Comparison of ENCODE assay signal across 8 cellular contexts in the genomic region with DNA sequence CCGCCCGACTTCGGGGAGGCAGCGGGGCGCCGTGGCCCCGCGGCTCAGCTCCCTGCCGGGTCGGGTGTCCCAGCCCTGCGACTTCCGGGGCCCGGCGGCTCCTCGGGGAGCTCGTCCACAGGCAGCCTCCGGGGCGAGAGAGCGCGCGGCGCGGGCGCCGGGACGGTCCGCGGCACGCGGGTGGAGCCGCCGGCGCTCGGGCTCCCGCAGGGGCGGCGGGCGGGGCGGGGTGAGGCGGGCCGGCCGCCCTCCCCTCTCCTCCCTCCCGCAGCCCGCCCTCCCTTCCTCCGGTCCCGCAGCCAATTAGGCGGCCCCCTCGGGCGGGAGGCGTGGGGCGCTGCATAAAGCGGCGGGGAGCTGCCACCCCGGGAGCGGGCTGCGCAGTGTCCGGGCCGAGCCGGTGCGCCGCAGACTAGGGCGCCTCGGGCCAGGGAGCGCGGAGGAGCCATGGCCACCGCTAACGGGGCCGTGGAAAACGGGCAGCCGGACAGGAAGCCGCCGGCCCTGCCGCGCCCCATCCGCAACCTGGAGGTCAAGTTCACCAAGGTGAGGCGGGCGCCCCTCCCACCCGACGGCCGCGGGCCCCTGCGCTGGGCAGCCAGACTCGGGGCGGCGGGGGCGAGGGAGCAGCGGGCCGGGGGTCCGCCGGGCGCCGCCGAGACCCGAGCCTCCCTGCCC. TPM values are rescaled to one million over a fixed set of nuclear protein-coding genes. Genes with fewer than 3 reads are reported as not detected.
DNase-seq lines count a peak whose midpoint lies in the region; TF ChIP-seq lines count a peak whose summit lies in the region.

TSS of gene ALDH1A3 (plus strand) at position 371 of the 678 bp plus-strand sequence. CDS start at position 448, 77 bp downstream.

- peaks cover 0 to 42% (median 27%) of the 10 kb centered on the region in 45 donors for H3K27me3 ChIP-seq in dorsolateral prefrontal cortex

- CTCF ChIA-PET in RWPE1 (lab: Yijun Ruan, JAX) = interaction anchor here (0.8 kb wide), 2 partner anchors 254 to 370 kb away, joined by 3 read pairs; no protein-coding TSS in a partner anchor

- POLR2A ChIA-PET in RWPE1 (lab: Yijun Ruan, JAX; ENCODE audit: low non-redundant PET) = interaction anchor here (0.5 to 1.2 kb wide), 2 partner anchors 166 to 277 kb away, joined by 3 to 6 read pairs; partner anchors contain the start of gene ASB7

- peaks cover 69% of the 10 kb centered on the region for H3K27me3 Mint-ChIP-seq in activated T-helper 1 cell treated with anti-CD3 and anti-CD28 coated beads, Interleukin-12 subunit alpha, Interleukin-12 subunit beta, Interleukin-2, Interleukin-4 antibody, amounts not matched to agents 30 ng/mL and 10 ng/mL and 1 ng/mL, durations not matched to agents 14 hours and 24 hours and 36 hours (ENCODE audit: insufficient read depth)

- no peak for TF ChIP-seq CTCF in RWPE1 (conservative IDR thresholded peaks at IDR 0.05; ENCODE audit: low read depth)
- no peak for TF ChIP-seq CTCF in dorsolateral prefrontal cortex (IDR thresholded peaks at IDR 0.05 in 54 of 56, conservative IDR thresholded peaks at IDR 0.05 in 2 of 56; ENCODE audit: low read depth in 1 of 56, partially characterized antibody in 56 of 56)

- no peaks in the 10 kb centered on the region for H3K9me3 Mint-ChIP-seq in activated T-helper 1 cell treated with anti-CD3 and anti-CD28 coated beads, Interleukin-12 subunit alpha, Interleukin-12 subunit beta, Interleukin-2, Interleukin-4 antibody, amounts not matched to agents 30 ng/mL and 10 ng/mL and 1 ng/mL, durations not matched to agents 14 hours and 24 hours and 36 hours

- DNase-seq in ACHN (peak; percentile 74), GM19238 (ENCODE audit: insufficient read length, low spot score) (peak; percentile 45), RWPE1 (ENCODE audit: low spot score) (peak; percentile 90), dorsolateral prefrontal cortex (no peak), mesenteric fat pad (ENCODE audit: low spot score) (peak; percentile 89), ureter (ENCODE audit: low spot score) (no peak), kidney glomerular epithelial cell (lab: John Stamatoyannopoulos, UW) (no peak)
- DNase-seq in activated T-helper 1 cell treated with anti-CD3 and anti-CD28 coated beads, Interleukin-12 subunit alpha, Interleukin-12 subunit beta, Interleukin-2, Interleukin-4 antibody, amounts not matched to agents 30 ng/mL and 10 ng/mL and 1 ng/mL, durations not matched to agents 14 hours and 24 hours and 36 hours (ENCODE audit: low spot score) = no peak

- H3K36me3 Mint-ChIP-seq in activated T-helper 1 cell treated with anti-CD3 and anti-CD28 coated beads, Interleukin-12 subunit alpha, Interleukin-12 subunit beta, Interleukin-2, Interleukin-4 antibody, amounts not matched to agents 30 ng/mL and 10 ng/mL and 1 ng/mL, durations not matched to agents 14 hours and 24 hours and 36 hours (ENCODE audit: low read depth) = no peaks in the 10 kb centered on the region

- no peaks in the 10 kb centered on the region for H3K4me1 Mint-ChIP-seq in activated T-helper 1 cell treated with anti-CD3 and anti-CD28 coated beads, Interleukin-12 subunit alpha, Interleukin-12 subunit beta, Interleukin-2, Interleukin-4 antibody, amounts not matched to agents 30 ng/mL and 10 ng/mL and 1 ng/mL, durations not matched to agents 14 hours and 24 hours and 36 hours (ENCODE audit: low read depth)

- H3K4me3 Mint-ChIP-seq in activated T-helper 1 cell treated with anti-CD3 and anti-CD28 coated beads, Interleukin-12 subunit alpha, Interleukin-12 subunit beta, Interleukin-2, Interleukin-4 antibody, amounts not matched to agents 30 ng/mL and 10 ng/mL and 1 ng/mL, durations not matched to agents 14 hours and 24 hours and 36 hours = no peak within 1 kb of the TSS

- H3K27ac ChIP-seq in RWPE1 (peak within 1 kb of the TSS; percentile 71), dorsolateral prefrontal cortex (no peak within 1 kb of the TSS)

- in situ Hi-C loops in ACHN (cut with HindIII; ENCODE audit: low pct_ligation_motif_present, low pct_unique_long_range_greater_than_20kb, low sequenced_read_pairs) = no loop called here

- peak within 1 kb of the TSS; percentile 19 to 65 (median 47) for H3K4me3 ChIP-seq in dorsolateral prefrontal cortex

- no peak within 1 kb of the TSS for H3K27ac Mint-ChIP-seq in activated T-helper 1 cell treated with anti-CD3 and anti-CD28 coated beads, Interleukin-12 subunit alpha, Interleukin-12 subunit beta, Interleukin-2, Interleukin-4 antibody, amounts not matched to agents 30 ng/mL and 10 ng/mL and 1 ng/mL, durations not matched to agents 14 hours and 24 hours and 36 hours

- intact Hi-C loops in dorsolateral prefrontal cortex (cut with DNase I) = loop anchor here in 1 of 2 donors (10.0 kb wide), 1 partner anchor 255 kb away; no protein-coding TSS in a partner anchor
- intact Hi-C loops in activated T-helper 1 cell treated with anti-CD3 and anti-CD28 coated beads, Interleukin-12 subunit alpha, Interleukin-12 subunit beta, Interleukin-2, Interleukin-4 antibody, amounts not matched to agents 30 ng/mL and 10 ng/mL and 1 ng/mL, durations not matched to agents 14 hours and 24 hours and 36 hours (cut with micrococcal nuclease) = no loop called here

RNA-seq across cellular contexts. Expression of gene ALDH1A3, which starts in this region (rescaled TPM):
- total RNA-seq in dorsolateral prefrontal cortex = 10 to 100 TPM in 61 of 120 experiments, 1 to 10 TPM in 59; 2.6 to 21.6 (median 10.1) TPM
- total RNA-seq in mesenteric fat pad = 194 TPM
- 24.2 TPM for total RNA-seq in ureter
- not detected in 2 replicates for total RNA-seq in activated T-helper 1 cell treated with anti-CD3 and anti-CD28 coated beads, Interleukin-12 subunit alpha, Interleukin-12 subunit beta, Interleukin-2, Interleukin-4 antibody, amounts not matched to agents 30 ng/mL and 10 ng/mL and 1 ng/mL, durations not matched to agents 14 hours and 24 hours and 36 hours

Comparison
In these comparisons a context has a peak if more than half of its experiments do, and no peak if none do; other contexts are left out.
1. DNase-seq: peak in ACHN (single experiment), GM19238 (single experiment), RWPE1 (single experiment) and mesenteric fat pad (single experiment); none in dorsolateral prefrontal cortex (0 of 10), ureter (single experiment), kidney glomerular epithelial cell (single experiment) and activated T-helper 1 cell treated with anti-CD3 and anti-CD28 coated beads, Interleukin-12 subunit alpha, Interleukin-12 subunit beta, Interleukin-2, Interleukin-4 antibody, amounts not matched to agents 30 ng/mL and 10 ng/mL and 1 ng/mL, durations not matched to agents 14 hours and 24 hours and 36 hours (single experiment).